In genomic region chr4:142500966-142501365, GRCh38 we compare ENCODE assay signal across 33 cellular contexts.
DNase-seq lines count a peak whose midpoint lies in the region; ATAC-seq, FAIRE-seq and TF ChIP-seq lines count a peak whose summit lies in the region.
"Had no signal": no experiment of that assay in that cellular context is flagged by ENCODE, and none has a peak within 500 bp of the region (broad histone marks: within the 10 kb centered on the region; RNA-seq: fewer than 3 reads in every experiment).

No MANE protein-coding gene starts in this region.

- FAIRE-seq in small intestine (lab: Jason Lieb, UNC): no peak
- FAIRE-seq: colon, GM12891, HTR-8/SVneo, urothelium cell line had no signal

- H3K27ac ChIP-seq in small intestine (ENCODE audit: low read depth in 1 of 2, low read length in 1 of 2): no peak overlapping the region
- no peak overlapping the region for H3K27ac ChIP-seq in foreskin keratinocyte
- H3K27ac ChIP-seq: heart right ventricle had no signal

- 26 to 62% (median 32%) methylated on average over 3 of the region's 3 CpGs for WGBS in small intestine, 3 donors

- no peak for DNase-seq in Right ventricle myocardium superior
- no peak for DNase-seq in left cardiac atrium
- DNase-seq in NCI-H82 (lab: John Stamatoyannopoulos, UW): peak; percentile 83
- DNase-seq in epithelial cell of proximal tubule (ENCODE audit: low read depth): peak; percentile 13
- peak; percentile 52 for DNase-seq in small intestine
- no peak for DNase-seq in natural killer cell treated with Interleukin-12 subunit alpha and Interleukin-12 subunit beta and Interleukin-15 and Interleukin-18, amount 100 ng/mL, for 72 hours (ENCODE audit: low spot score)
- no peak for DNase-seq in T-helper 2 cell treated with Interferon-gamma antibody and Interleukin-4, amounts not matched to agents 5 μg/mL and 100 μg/mL, for 36 hours (ENCODE audit: low spot score)
- no peak for DNase-seq in foreskin keratinocyte
- DNase-seq: activated CD4-positive, alpha-beta T cell treated with anti-CD3 and anti-CD28 coated beads, Interleukin-2, amount 10 ng/mL, durations not matched to agents 24 days and 14 days; activated CD8-positive, alpha-beta memory T cell treated with anti-CD3 and anti-CD28 coated beads for 24 hours; activated T-cell treated with anti-CD3 and anti-CD28 coated beads for 4 hours; CD8-positive, alpha-beta memory T cell; DMS 273 treated with DMSO at 0.1 percent for 48 hours; effector CD4-positive, alpha-beta T cell; erythroblast; H7; heart right ventricle; KBM-7; kidney; mucosa of descending colon; NCI-H1105 treated with DMSO at 0.1 percent for 48 hours; NCI-H187 treated with DMSO at 0.1 percent for 48 hours; NCI-H526; stimulated activated naive CD4-positive, alpha-beta T cell treated with Interleukin-2 at 50 U/mL for 16 hours had no signal

- no peak overlapping the region for H3K27ac Mint-ChIP-seq in natural killer cell treated with Interleukin-12 subunit alpha and Interleukin-12 subunit beta and Interleukin-15 and Interleukin-18, amount 100 ng/mL, for 72 hours
- H3K27ac Mint-ChIP-seq in T-helper 2 cell treated with Interferon-gamma antibody and Interleukin-4, amounts not matched to agents 5 μg/mL and 100 μg/mL, for 36 hours: no peak overlapping the region
- H3K27ac Mint-ChIP-seq: activated CD4-positive, alpha-beta T cell treated with anti-CD3 and anti-CD28 coated beads, Interleukin-2, amount 10 ng/mL, durations not matched to agents 24 days and 14 days; activated naive CD4-positive, alpha-beta T cell treated with anti-CD3 and anti-CD28 coated beads, Interleukin-2, amount 50 U/mL, for 72 hours; B cell; CD8-positive, alpha-beta memory T cell; nephron; WTC11 had no signal

- ATAC-seq in Right ventricle myocardium superior (ENCODE audit: poor library complexity) (peak; percentile 25), left cardiac atrium (no peak), foreskin keratinocyte (no peak)
- ATAC-seq in natural killer cell treated with Interleukin-12 subunit alpha and Interleukin-12 subunit beta and Interleukin-15 and Interleukin-18, amount 100 ng/mL, for 72 hours: no peak
- ATAC-seq: activated naive CD4-positive, alpha-beta T cell treated with anti-CD3 and anti-CD28 coated beads, Interleukin-2, amount 50 U/mL, for 72 hours; mucosa of descending colon; WTC11 had no signal

- H3K4me3 Mint-ChIP-seq in natural killer cell treated with Interleukin-12 subunit alpha and Interleukin-12 subunit beta and Interleukin-15 and Interleukin-18, amount 100 ng/mL, for 72 hours: no peak overlapping the region
- no peak overlapping the region for H3K4me3 Mint-ChIP-seq in T-helper 2 cell treated with Interferon-gamma antibody and Interleukin-4, amounts not matched to agents 5 μg/mL and 100 μg/mL, for 36 hours
- H3K4me3 Mint-ChIP-seq: activated CD4-positive, alpha-beta T cell treated with anti-CD3 and anti-CD28 coated beads, Interleukin-2, amount 10 ng/mL, durations not matched to agents 24 days and 14 days; B cell; CD8-positive, alpha-beta memory T cell; nephron; WTC11 had no signal

- no peaks in the 10 kb centered on the region for H3K36me3 Mint-ChIP-seq in natural killer cell treated with Interleukin-12 subunit alpha and Interleukin-12 subunit beta and Interleukin-15 and Interleukin-18, amount 100 ng/mL, for 72 hours
- H3K36me3 Mint-ChIP-seq in T-helper 2 cell treated with Interferon-gamma antibody and Interleukin-4, amounts not matched to agents 5 μg/mL and 100 μg/mL, for 36 hours (ENCODE audit: low read depth): no peaks in the 10 kb centered on the region
- H3K36me3 Mint-ChIP-seq: activated naive CD4-positive, alpha-beta T cell treated with anti-CD3 and anti-CD28 coated beads, Interleukin-2, amount 50 U/mL, for 72 hours; WTC11 had no signal

- no peaks in the 10 kb centered on the region for H3K36me3 ChIP-seq in small intestine (ENCODE audit: control insufficient read depth in 2 of 2, insufficient read depth in 2 of 2, low read length in 2 of 2)
- H3K36me3 ChIP-seq: heart right ventricle had no signal

- TF ChIP-seq CTCF in epithelial cell of proximal tubule (conservative IDR thresholded peaks at IDR 0.05; ENCODE audit: low read depth, low read length): no peak
- no peak for TF ChIP-seq CTCF in foreskin keratinocyte (conservative IDR thresholded peaks at IDR 0.05)

- H3K9me3 Mint-ChIP-seq in natural killer cell treated with Interleukin-12 subunit alpha and Interleukin-12 subunit beta and Interleukin-15 and Interleukin-18, amount 100 ng/mL, for 72 hours: peaks cover 5% of the 10 kb centered on the region
- H3K9me3 Mint-ChIP-seq in T-helper 2 cell treated with Interferon-gamma antibody and Interleukin-4, amounts not matched to agents 5 μg/mL and 100 μg/mL, for 36 hours: no peaks in the 10 kb centered on the region
- H3K9me3 Mint-ChIP-seq: activated naive CD4-positive, alpha-beta T cell treated with anti-CD3 and anti-CD28 coated beads, Interleukin-2, amount 50 U/mL, for 72 hours; CD8-positive, alpha-beta memory T cell; nephron; WTC11 had no signal

- H3K4me1 ChIP-seq in small intestine (ENCODE audit: control insufficient read depth in 2 of 2, insufficient read depth in 1 of 2, low read depth in 1 of 2, low read length in 1 of 2) (no peaks in the 10 kb centered on the region), foreskin keratinocyte (no peaks in the 10 kb centered on the region)

- H3K4me3 ChIP-seq in epithelial cell of proximal tubule (ENCODE audit: low read depth, low read length): no peak overlapping the region
- no peak overlapping the region for H3K4me3 ChIP-seq in small intestine (ENCODE audit: low read depth in 1 of 2, low read length in 2 of 2)
- H3K4me3 ChIP-seq: heart right ventricle, mucosa of descending colon, smooth muscle cell had no signal

- H3K27me3 Mint-ChIP-seq in natural killer cell treated with Interleukin-12 subunit alpha and Interleukin-12 subunit beta and Interleukin-15 and Interleukin-18, amount 100 ng/mL, for 72 hours: no peaks in the 10 kb centered on the region
- no peaks in the 10 kb centered on the region for H3K27me3 Mint-ChIP-seq in T-helper 2 cell treated with Interferon-gamma antibody and Interleukin-4, amounts not matched to agents 5 μg/mL and 100 μg/mL, for 36 hours (ENCODE audit: low read depth)
- H3K27me3 Mint-ChIP-seq: activated CD4-positive, alpha-beta T cell treated with anti-CD3 and anti-CD28 coated beads, Interleukin-2, amount 10 ng/mL, durations not matched to agents 24 days and 14 days; B cell; CD8-positive, alpha-beta memory T cell had no signal

- no peaks in the 10 kb centered on the region for H3K4me1 Mint-ChIP-seq in natural killer cell treated with Interleukin-12 subunit alpha and Interleukin-12 subunit beta and Interleukin-15 and Interleukin-18, amount 100 ng/mL, for 72 hours (ENCODE audit: low read depth in 2 of 2)
- peaks cover 2% of the 10 kb centered on the region for H3K4me1 Mint-ChIP-seq in T-helper 2 cell treated with Interferon-gamma antibody and Interleukin-4, amounts not matched to agents 5 μg/mL and 100 μg/mL, for 36 hours (ENCODE audit: low read depth)
- H3K4me1 Mint-ChIP-seq: B cell, nephron had no signal

- no peaks in the 10 kb centered on the region for H3K27me3 ChIP-seq in small intestine (ENCODE audit: control insufficient read depth in 2 of 2, insufficient read depth in 2 of 2, low read length in 2 of 2)
- no peaks in the 10 kb centered on the region for H3K27me3 ChIP-seq in foreskin keratinocyte
- H3K27me3 ChIP-seq: heart right ventricle had no signal

- intact Hi-C loops in Right ventricle myocardium superior (cut with DNase I): no loop called here
- intact Hi-C loops in left cardiac atrium (cut with DNase I): no loop called here

- H3K9me3 ChIP-seq in small intestine (ENCODE audit: control insufficient read depth, low read depth): no peaks in the 10 kb centered on the region
- H3K9me3 ChIP-seq: heart right ventricle, mucosa of descending colon had no signal

Comparison
In these comparisons a context has a peak if more than half of its experiments do, and no peak if none do; other contexts are left out.
1. DNase-seq: peak in NCI-H82 (single experiment), epithelial cell of proximal tubule (single experiment) and small intestine (single experiment); none in Right ventricle myocardium superior (single experiment), left cardiac atrium (single experiment), natural killer cell treated with Interleukin-12 subunit alpha and Interleukin-12 subunit beta and Interleukin-15 and Interleukin-18, amount 100 ng/mL, for 72 hours (single experiment), T-helper 2 cell treated with Interferon-gamma antibody and Interleukin-4, amounts not matched to agents 5 μg/mL and 100 μg/mL, for 36 hours (single experiment) and foreskin keratinocyte (0 of 2).